ENCODE assay signal across 24 cellular contexts in the genomic region with DNA sequence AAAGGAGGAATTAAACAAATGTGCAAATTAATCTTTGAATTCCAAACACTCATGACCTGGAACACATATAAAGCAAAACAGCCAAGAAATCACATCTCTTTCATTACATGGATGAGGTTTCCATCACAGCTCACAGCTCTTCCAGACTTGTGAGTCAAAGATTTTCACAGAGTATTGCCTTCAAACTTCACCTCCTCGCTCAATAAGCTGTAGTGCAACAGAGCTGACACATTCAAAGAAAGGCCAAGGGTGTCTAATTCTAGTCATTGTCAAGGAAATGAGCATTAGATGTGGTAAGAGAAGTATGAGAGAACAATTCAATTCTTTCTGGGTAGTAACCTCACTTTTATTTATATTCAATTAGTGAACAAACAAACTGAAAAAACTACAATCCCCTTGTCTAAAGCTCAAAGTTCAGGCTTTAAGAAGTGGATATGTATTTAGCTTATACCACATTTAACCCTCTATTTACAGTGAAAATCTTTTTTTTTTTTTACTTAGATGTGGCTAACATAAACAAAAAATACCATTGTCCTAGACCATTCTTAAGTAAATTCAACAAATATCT. TPM values are rescaled to one million over a fixed set of nuclear protein-coding genes. Genes with fewer than 3 reads are reported as not detected.
"Had no signal": no experiment of that assay in that cellular context is flagged by ENCODE, and none has a peak within 500 bp of the region (broad histone marks: within the 10 kb centered on the region; RNA-seq: fewer than 3 reads in every experiment).

No MANE protein-coding gene starts in this region.

- H3K4me3 ChIP-seq: K562 had no signal

- H3K36me3 Mint-ChIP-seq: IgD-negative memory B cell had no signal

- H3K4me3 Mint-ChIP-seq: IgD-negative memory B cell had no signal

- H3K27ac Mint-ChIP-seq: IgD-negative memory B cell had no signal

- H3K4me2 ChIP-seq: SK-N-SH had no signal

- ATAC-seq: K562 had no signal

- H3K27me3 Mint-ChIP-seq: IgD-negative memory B cell had no signal

- DNase-seq: MV-4-11, NCI-H1048, NCI-H1105, NCI-H1417 treated with DMSO at 0.1 percent for 48 hours, NCI-H146, NCI-H1694 treated with DMSO at 0.1 percent for 48 hours, NCI-H1930, NCI-H2081, NCI-H2107, NCI-H226, NCI-H446, NCI-H510A, NCI-H524 treated with DMSO at 0.1 percent for 48 hours, NCI-H69, NCI-H774, RPMI8226, SHP77, SK-N-SH, SW 1271 had no signal

- H3K9me3 Mint-ChIP-seq: IgD-negative memory B cell had no signal

- FAIRE-seq: K562, RCC 7860 had no signal

- H3K9ac ChIP-seq: SK-N-SH had no signal

- H3K9me3 ChIP-seq: SK-N-SH had no signal

RNA-seq across cellular contexts. Expression of gene WDR72, which starts 11.9 kb away (rescaled TPM):
- total RNA-seq: K562, LHCN-M2, MCF 10A had no signal
